In the genomic region with DNA sequence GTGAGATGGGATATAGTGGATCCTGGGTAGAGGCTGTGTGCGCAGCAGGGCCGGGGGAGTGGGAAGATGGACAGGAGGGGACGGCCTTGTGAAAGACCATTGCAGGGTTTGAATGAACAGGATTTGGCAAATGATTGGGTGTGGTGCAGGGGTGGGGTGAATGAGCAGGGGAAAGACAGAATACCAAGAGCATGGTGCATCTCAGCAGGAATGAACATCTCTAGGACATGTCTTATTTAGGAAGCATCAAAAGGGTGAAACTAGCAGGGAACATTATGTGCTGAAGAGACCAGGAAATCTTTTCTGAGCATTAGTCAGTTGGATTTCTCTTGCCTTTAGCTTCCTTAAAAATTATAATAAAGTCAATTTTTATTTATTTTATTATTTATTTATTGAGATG, we compare ENCODE assay signal across 36 cellular contexts.
"Had no signal": no experiment of that assay in that cellular context is flagged by ENCODE, and none has a peak within 500 bp of the region (broad histone marks: within the 10 kb centered on the region; RNA-seq: fewer than 3 reads in every experiment).

No MANE protein-coding gene starts in this region.

- H3K36me3 Mint-ChIP-seq: activated CD4-positive, alpha-beta memory T cell treated with anti-CD3 and anti-CD28 coated beads for 36 hours; activated naive CD4-positive, alpha-beta T cell treated with anti-CD3 and anti-CD28 coated beads, Interleukin-2, amount 10 ng/mL, durations not matched to agents 7 days and 5 days; activated naive CD8-positive, alpha-beta T cell; brain had no signal

- FAIRE-seq: K562 had no signal

- H3K27me3 Mint-ChIP-seq: activated CD4-positive, alpha-beta memory T cell treated with anti-CD3 and anti-CD28 coated beads for 36 hours; activated naive CD8-positive, alpha-beta T cell treated with anti-CD3 and anti-CD28 coated beads, Interleukin-2, amount 50 U/mL, for 24 hours had no signal

- H3K36me3 ChIP-seq: Peyer's patch had no signal

- ATAC-seq: activated naive CD8-positive, alpha-beta T cell treated with anti-CD3 and anti-CD28 coated beads, Interleukin-2, amount 50 U/mL, for 24 hours; activated T-cell treated with anti-CD3 and anti-CD28 coated beads, Interleukin-2, amount 50 U/mL, for 4 hours; K562; PC-3; Right ventricle myocardium inferior; SK-N-SH treated with all-trans-retinoic acid at 6 μM for 48 hours had no signal

- H3K9me3 Mint-ChIP-seq: activated B cell treated with CpG ODN at 0.5 μM for 24 hours; activated CD4-positive, alpha-beta memory T cell treated with anti-CD3 and anti-CD28 coated beads for 36 hours; activated naive CD4-positive, alpha-beta T cell treated with anti-CD3 and anti-CD28 coated beads, Interleukin-2, amount 10 ng/mL, durations not matched to agents 7 days and 5 days; activated naive CD8-positive, alpha-beta T cell treated with anti-CD3 and anti-CD28 coated beads, Interleukin-2, amount 50 U/mL, for 24 hours; activated T-cell treated with anti-CD3 and anti-CD28 coated beads, Interleukin-2, amount 50 U/mL, for 4 hours had no signal

- H3K9me3 ChIP-seq: Peyer's patch had no signal

- H3K4me1 ChIP-seq: Peyer's patch had no signal

- H3K4me3 ChIP-seq: K562, Peyer's patch had no signal

- H3K27ac ChIP-seq: Peyer's patch, VCaP had no signal

- H3K4me3 Mint-ChIP-seq: activated B cell treated with CpG ODN at 0.5 μM for 24 hours; activated CD4-positive, alpha-beta memory T cell treated with anti-CD3 and anti-CD28 coated beads for 36 hours; activated naive CD4-positive, alpha-beta T cell treated with anti-CD3 and anti-CD28 coated beads, Interleukin-2, amount 10 ng/mL, durations not matched to agents 7 days and 5 days; activated naive CD8-positive, alpha-beta T cell; activated naive CD8-positive, alpha-beta T cell treated with anti-CD3 and anti-CD28 coated beads, Interleukin-2, amount 50 U/mL, for 24 hours; activated T-cell treated with anti-CD3 and anti-CD28 coated beads, Interleukin-2, amount 50 U/mL, for 4 hours; brain had no signal

- H3K27me3 ChIP-seq: Peyer's patch had no signal

- H3K27ac Mint-ChIP-seq: activated B cell treated with CpG ODN at 0.5 μM for 24 hours; activated CD4-positive, alpha-beta memory T cell treated with anti-CD3 and anti-CD28 coated beads for 36 hours; activated naive CD4-positive, alpha-beta T cell treated with anti-CD3 and anti-CD28 coated beads, Interleukin-2, amount 10 ng/mL, durations not matched to agents 7 days and 5 days; activated naive CD8-positive, alpha-beta T cell; activated naive CD8-positive, alpha-beta T cell treated with anti-CD3 and anti-CD28 coated beads, Interleukin-2, amount 50 U/mL, for 24 hours; brain had no signal

- DNase-seq: activated B cell treated with CpG ODN at 0.5 μM for 24 hours; activated CD4-positive, alpha-beta memory T cell treated with anti-CD3 and anti-CD28 coated beads for 36 hours; activated CD4-positive, alpha-beta T cell treated with anti-CD3 and anti-CD28 coated beads for 4 hours; activated CD4-positive, alpha-beta T cell treated with anti-CD3 and anti-CD28 coated beads, Interleukin-2, amount 50 U/mL, for 1 hour; activated CD4-positive, CD25-positive, alpha-beta regulatory T cell treated with anti-CD3 and anti-CD28 coated beads, Interleukin-2, amount 50 U/mL, for 72 hours; activated CD8-positive, alpha-beta memory T cell treated with anti-CD3 and anti-CD28 coated beads, Interleukin-2, amount 50 U/mL, for 4 hours; activated effector memory CD4-positive, alpha-beta T cell treated with Interleukin-2 at 50 U/mL for 16 hours; activated naive CD4-positive, alpha-beta T cell treated with anti-CD3 and anti-CD28 coated beads, Interleukin-2, amount 10 ng/mL, durations not matched to agents 7 days and 5 days; activated naive CD8-positive, alpha-beta T cell treated with anti-CD3 and anti-CD28 coated beads, Interleukin-2, amount 50 U/mL, for 24 hours; activated T-cell treated with anti-CD3 and anti-CD28 coated beads for 4 hours; activated T-cell treated with anti-CD3 and anti-CD28 coated beads, Interleukin-2, amount 50 U/mL, for 4 hours; anterior cingulate cortex; central memory CD4-positive, alpha-beta T cell; NCI-H1048; NCI-H1105 treated with DMSO at 0.1 percent for 48 hours; NCI-H1436; NCI-H1694; NCI-H1930; NCI-H2081 treated with DMSO at 0.1 percent for 48 hours; NCI-H345; NCI-H526; NCI-H748 treated with DMSO at 0.1 percent for 48 hours; NK-92 treated with Interleukin-12 subunit alpha and Interleukin-12 subunit beta, amount 100 ng/mL, for 24 hours; PC-3; Peyer's patch; RPMI8226; SIG-M5; T-helper 1 cell; T-helper 2 cell; T-helper 9 cell had no signal

- H3K4me1 Mint-ChIP-seq: activated B cell treated with CpG ODN at 0.5 μM for 24 hours; activated naive CD4-positive, alpha-beta T cell treated with anti-CD3 and anti-CD28 coated beads, Interleukin-2, amount 10 ng/mL, durations not matched to agents 7 days and 5 days; activated naive CD8-positive, alpha-beta T cell treated with anti-CD3 and anti-CD28 coated beads, Interleukin-2, amount 50 U/mL, for 24 hours; brain had no signal
